Comparison of ENCODE assay signal across 21 cellular contexts in genomic region chr13:22773475-22773874, GRCh38.
"Had no signal": no experiment of that assay in that cellular context is flagged by ENCODE, and none has a peak within 500 bp of the region (broad histone marks: within the 10 kb centered on the region; RNA-seq: fewer than 3 reads in every experiment).

No MANE protein-coding gene starts in this region.

- DNase-seq: IMR-90, Kasumi-1, MM.1S, NCI-H1092 treated with DMSO at 0.1 percent for 48 hours, NCI-H1436, NCI-H187, NCI-H2029, NCI-H2081 treated with DMSO at 0.1 percent for 48 hours, NCI-H2171, NCI-H226, NCI-H446, NCI-H510A, NCI-H524 treated with DMSO at 0.1 percent for 48 hours, NCI-H69, NCI-H774, PC-3, SHP77 treated with DMSO at 0.1 percent for 48 hours, SJCRH30 had no signal

- ATAC-seq: HepG2, Panc1, PC-3, Right ventricle myocardium inferior had no signal
